In the genomic region with DNA sequence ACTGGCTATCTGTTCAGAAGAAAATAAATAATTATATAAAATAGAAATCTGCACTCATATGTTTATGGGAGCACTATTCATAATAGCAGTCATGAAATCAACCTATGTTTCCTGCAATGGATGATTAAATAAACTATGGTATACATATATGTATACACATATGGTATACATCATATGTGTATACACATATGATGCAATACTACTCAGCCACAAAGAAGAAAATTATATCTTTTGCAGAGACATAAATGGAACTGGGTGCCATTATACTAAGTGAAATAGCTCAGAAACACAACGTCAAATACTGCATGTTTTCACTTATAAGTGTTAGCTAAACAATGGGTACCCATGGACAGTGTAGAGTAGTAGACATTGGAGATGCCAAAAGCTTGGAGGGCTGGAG, we compare ENCODE assay signal across 26 cellular contexts.
"Had no signal": no experiment of that assay in that cellular context is flagged by ENCODE, and none has a peak within 500 bp of the region (broad histone marks: within the 10 kb centered on the region; RNA-seq: fewer than 3 reads in every experiment).

No MANE protein-coding gene starts in this region.

- ATAC-seq: effector memory CD8-positive, alpha-beta T cell; esophagus mucosa; foreskin keratinocyte; gastrocnemius medialis; gastroesophageal sphincter; heart left ventricle; heart right ventricle had no signal

- H3K9me3 ChIP-seq: colonic mucosa, esophagus muscularis mucosa, esophagus squamous epithelium, gastrocnemius medialis, gastroesophageal sphincter, heart left ventricle, heart right ventricle had no signal

- FAIRE-seq: endometrium, endothelial cell of umbilical vein had no signal

- H3K27me3 ChIP-seq: colonic mucosa, dorsolateral prefrontal cortex, esophagus muscularis mucosa, esophagus squamous epithelium, foreskin keratinocyte, gastrocnemius medialis, gastroesophageal sphincter, heart left ventricle, heart right ventricle had no signal

- DNase-seq: colonic mucosa; cortex of kidney; dermis blood vessel endothelial cell; dorsolateral prefrontal cortex; effector CD4-positive, alpha-beta T cell; effector CD8-positive, alpha-beta T cell; effector memory CD4-positive, alpha-beta T cell; effector memory CD8-positive, alpha-beta T cell; endodermal cell; erythroblast; esophagus squamous epithelium; foreskin fibroblast; foreskin keratinocyte; foreskin melanocyte; gastrocnemius medialis; glutamatergic neuron; head of caudate nucleus; heart left ventricle; heart right ventricle had no signal

- H3K27ac ChIP-seq: colonic mucosa, coronary artery, dorsolateral prefrontal cortex, epithelial cell of prostate, esophagus muscularis mucosa, esophagus squamous epithelium, foreskin keratinocyte, gastrocnemius medialis, gastroesophageal sphincter, heart left ventricle, heart right ventricle had no signal

- H3K36me3 ChIP-seq: colonic mucosa, esophagus muscularis mucosa, esophagus squamous epithelium, gastrocnemius medialis, gastroesophageal sphincter, heart left ventricle, heart right ventricle had no signal

- H3K4me3 ChIP-seq: colonic mucosa, coronary artery, dorsolateral prefrontal cortex, esophagus muscularis mucosa, esophagus squamous epithelium, gastrocnemius medialis, gastroesophageal sphincter, heart left ventricle, heart right ventricle had no signal

- H3K4me1 ChIP-seq: colonic mucosa, esophagus muscularis mucosa, esophagus squamous epithelium, foreskin keratinocyte, gastrocnemius medialis, gastroesophageal sphincter, heart left ventricle, heart right ventricle had no signal
